ENCODE assay signal across 1 cellular context in the genomic region with DNA sequence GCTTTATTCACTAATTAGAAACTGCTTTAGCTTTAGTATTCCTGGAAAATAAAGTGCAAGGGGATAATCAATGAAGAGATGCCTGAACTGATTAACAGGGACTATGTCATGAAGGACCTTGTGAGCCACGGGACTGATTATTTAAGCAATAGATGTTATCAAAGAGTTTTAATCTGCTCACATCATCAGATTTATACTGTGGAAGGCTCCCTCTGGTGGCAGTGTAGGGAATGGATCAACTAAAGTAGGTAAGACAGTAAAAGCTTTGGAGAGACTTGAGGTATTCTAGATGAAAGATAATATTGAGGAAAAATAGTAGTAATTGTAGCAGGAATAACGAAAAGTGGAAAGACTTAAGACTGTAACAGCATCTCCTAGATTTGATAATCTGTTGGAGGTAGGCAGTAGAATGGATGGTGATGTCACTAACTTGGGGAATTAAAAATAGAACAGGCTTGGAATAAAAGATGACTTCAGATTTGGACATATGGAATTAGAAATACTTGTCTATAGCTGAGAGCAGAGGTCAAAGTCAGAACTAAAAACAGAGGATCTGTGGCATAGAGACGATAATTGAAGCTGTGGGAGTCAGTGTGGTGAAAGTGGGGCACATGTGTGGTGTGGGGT.
TF ChIP-seq lines count a peak whose summit lies in the region.

No MANE protein-coding gene starts in this region.

TF ChIP-seq in IMR-90, 13 proteins besides CTCF, POLR2A, EP300 and RAD21 (continued from another document):
- no peak for TF ChIP-seq BHLHE40 (IDR thresholded peaks at IDR 0.05; ENCODE audit: low read depth, low read length)
